Comparison of ENCODE assay signal across 14 cellular contexts in the genomic region with DNA sequence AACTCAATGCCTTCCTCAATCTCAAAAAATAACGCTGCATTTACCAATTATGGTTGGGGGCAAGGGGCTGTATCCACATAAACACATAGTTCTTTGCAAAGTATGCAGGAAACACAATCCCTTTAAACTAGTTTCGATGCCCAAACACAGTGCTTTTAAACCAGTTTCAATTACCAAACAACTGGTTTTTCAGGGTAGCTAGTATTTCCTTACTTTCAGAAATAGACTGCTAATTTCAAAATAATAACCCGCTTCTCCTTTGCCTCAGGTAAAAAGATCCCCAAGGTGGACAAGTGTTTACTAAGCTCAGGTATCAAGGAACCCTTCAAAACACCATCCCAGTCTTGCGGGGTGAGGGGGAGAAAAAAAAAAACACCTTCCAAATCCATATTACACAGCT. TPM values are rescaled to one million over a fixed set of nuclear protein-coding genes. Genes with fewer than 3 reads are reported as not detected.
DNase-seq lines count a peak whose midpoint lies in the region; ATAC-seq and TF ChIP-seq lines count a peak whose summit lies in the region.
"Had no signal": no experiment of that assay in that cellular context is flagged by ENCODE, and none has a peak within 500 bp of the region (broad histone marks: within the 10 kb centered on the region; RNA-seq: fewer than 3 reads in every experiment).

No MANE protein-coding gene starts in this region.

- H3K9me3 ChIP-seq in HCT116 (ENCODE audit: control insufficient read depth in 1 of 2, insufficient read depth in 1 of 2, low read depth in 1 of 2, low read length in 2 of 2) (no peaks in the 10 kb centered on the region), MM.1S (replicated peaks; ENCODE audit: insufficient read depth, low read length) (no peaks in the 10 kb centered on the region), neural cell (ENCODE audit: low read length) (no peaks in the 10 kb centered on the region)
- H3K9me3 ChIP-seq: pancreas, stomach had no signal

- H3K4me1 ChIP-seq in HCT116 (ENCODE audit: control insufficient read depth in 1 of 2, insufficient read depth in 2 of 2, low read length in 2 of 2) (peaks cover 27 to 59% of the 10 kb centered on the region in 2 experiments; a peak in 3 of 4 replicates), MM.1S (ENCODE audit: low read length) (peaks cover 34% of the 10 kb centered on the region)

- POLR2A ChIA-PET in HCT116 (lab: Charles Lee) (interaction anchor here (0.8 to 1.0 kb wide), 2 partner anchors 14 to 241 kb away, joined by 3 to 5 read pairs; no protein-coding TSS in a partner anchor), HEK293T (lab: Yijun Ruan, JAX) (interaction anchor here (0.9 to 2.4 kb wide), 4 partner anchors 25 to 1289 kb away, joined by 3 to 8 read pairs (median 4); partner anchors contain the start of genes EXOC8 and SPRTN)

- H3K4me3 ChIP-seq in HCT116 (replicated peaks in 1 of 2; ENCODE audit: low read depth in 1 of 2, low read length in 2 of 2): no peak overlapping the region
- peak overlapping the region; percentile 8; the same call in 1 of the 2 replicates for H3K4me3 ChIP-seq in MM.1S (ENCODE audit: low read length)
- H3K4me3 ChIP-seq in epithelial cell of esophagus (ENCODE audit: low read length): peak overlapping the region; percentile 30
- H3K4me3 ChIP-seq in neural cell (ENCODE audit: low read length): peak overlapping the region; percentile 84

- no peak for TF ChIP-seq CTCF in HCT116 (IDR thresholded peaks at IDR 0.05 in 2 of 3, conservative IDR thresholded peaks at IDR 0.05 in 1 of 3; ENCODE audit: borderline replicate concordance in 1 of 3, insufficient read depth in 1 of 3, low read depth in 2 of 3, low read length in 2 of 3)
- TF ChIP-seq CTCF in MM.1S (IDR thresholded peaks at IDR 0.05; ENCODE audit: low read length): no peak
- TF ChIP-seq CTCF in epithelial cell of esophagus (IDR thresholded peaks at IDR 0.05; ENCODE audit: insufficient read depth, low read depth, low read length, missing control alignments): no peak
- no peak for TF ChIP-seq CTCF in neural cell (IDR thresholded peaks at IDR 0.05; ENCODE audit: poor library complexity, severe bottlenecking)

- no peak for TF ChIP-seq RAD21 in HCT116 (IDR thresholded peaks at IDR 0.05; ENCODE audit: low read depth)
- no peak for TF ChIP-seq RAD21 in neural cell (conservative IDR thresholded peaks at IDR 0.05)

- intact Hi-C loops in HCT116 (cut with micrococcal nuclease): loop anchor here (2.0 to 10.0 kb wide), 4 partner anchors 412 to 902 kb away; no protein-coding TSS in a partner anchor

- H3K4me2 ChIP-seq in HCT116 (ENCODE audit: low read length): 0 out of 2 replicates have a peak overlapping the region, but pooled peaks have one; percentile 0
- peak overlapping the region; percentile 61 for H3K4me2 ChIP-seq in MM.1S (ENCODE audit: low read depth, low read length)
- no peak overlapping the region for H3K4me2 ChIP-seq in neural cell (ENCODE audit: low read length)

- no peak for TF ChIP-seq EP300 in neural cell (conservative IDR thresholded peaks at IDR 0.05; ENCODE audit: poor library complexity, severe bottlenecking)

- no peak for TF ChIP-seq POLR2A in HCT116 (IDR thresholded peaks at IDR 0.05; ENCODE audit: borderline replicate concordance, extremely low read depth, insufficient read depth, insufficient read length)

- no TSS peak for BruUV-seq in HCT116 (replicated peaks; lab: Mats Ljungman, UMichigan)

- no peaks in the 10 kb centered on the region for H3K36me3 ChIP-seq in HCT116 (ENCODE audit: control insufficient read depth in 1 of 2, insufficient read depth in 2 of 2, low read length in 2 of 2)
- H3K36me3 ChIP-seq in MM.1S (replicated peaks; ENCODE audit: insufficient read depth, low read length): no peaks in the 10 kb centered on the region
- H3K36me3 ChIP-seq in neural cell (ENCODE audit: insufficient read depth, low read length): no peaks in the 10 kb centered on the region
- H3K36me3 ChIP-seq: pancreas, stomach had no signal

- no peak for ATAC-seq in HCT116
- ATAC-seq: HepG2 had no signal

- DNase-seq in HCT116 (ENCODE audit: low read depth, low spot score): no peak
- peak; percentile 53 for DNase-seq in MM.1S
- DNase-seq in epithelial cell of esophagus (ENCODE audit: low read depth): peak; percentile 37
- DNase-seq in COR-L47 (lab: John Stamatoyannopoulos, UW): no peak
- no peak for DNase-seq in HEK293T (ENCODE audit: extremely low spot score)
- DNase-seq in amniotic stem cell (lab: John Stamatoyannopoulos, UW): no peak
- DNase-seq: activated CD8-positive, alpha-beta T cell treated with anti-CD3 and anti-CD28 coated beads for 36 hours; activated effector memory CD4-positive, alpha-beta T cell treated with Interleukin-2 at 50 U/mL for 16 hours; OCI-M1; pancreas; stomach had no signal

- H2AFZ ChIP-seq in HCT116 (ENCODE audit: low read depth, low read length, poor library complexity, severe bottlenecking) (no peak overlapping the region), MM.1S (ENCODE audit: low read length) (0 out of 2 replicates have a peak overlapping the region, but pooled peaks have one; percentile 3), neural cell (ENCODE audit: low read depth, low read length) (no peak overlapping the region)

- CTCF ChIA-PET in HCT116 (lab: Charles Lee): interaction anchor here (0.7 to 1.8 kb wide), 16 partner anchors 12 to 902 kb away, joined by 3 to 29 read pairs (median 4); no protein-coding TSS in a partner anchor
- CTCF ChIA-PET in HEK293T (lab: Yijun Ruan, JAX): interaction anchor here (0.6 to 1.4 kb wide), 17 partner anchors 11 to 761 kb away, joined by 3 to 8 read pairs (median 3); no protein-coding TSS in a partner anchor

- H3K27ac ChIP-seq in HCT116 (ENCODE audit: low read depth, low read length) (no peak overlapping the region), MM.1S (ENCODE audit: low read length) (peak overlapping the region; percentile 23; the same call in 1 of the 2 replicates), neural cell (ENCODE audit: low read length) (no peak overlapping the region)
- H3K27ac ChIP-seq: C4-2B, pancreas, stomach had no signal

- no peaks in the 10 kb centered on the region for H4K20me1 ChIP-seq in HCT116 (ENCODE audit: insufficient read depth)
- no peaks in the 10 kb centered on the region for H4K20me1 ChIP-seq in MM.1S (ENCODE audit: insufficient read depth, low read length)
- H4K20me1 ChIP-seq in neural cell (ENCODE audit: insufficient read depth): no peaks in the 10 kb centered on the region

- H3K9me2 ChIP-seq in HCT116 (ENCODE audit: insufficient read depth) (no peaks in the 10 kb centered on the region), MM.1S (replicated peaks; ENCODE audit: insufficient read depth, low read length) (no peaks in the 10 kb centered on the region), neural cell (ENCODE audit: insufficient read depth, low read length) (no peaks in the 10 kb centered on the region)

- RAD21 ChIA-PET in HCT116 (lab: Charles Lee; ENCODE audit: low non-redundant PET in 1 of 2, low total read pairs in 2 of 2, uncharacterized antibody in 2 of 2, unreplicated experiment in 2 of 2): interaction anchor here (0.7 to 1.1 kb wide), 3 partner anchors 107 to 761 kb away, joined by 4 to 6 read pairs (median 4); no protein-coding TSS in a partner anchor

- H3F3A ChIP-seq in MM.1S (ENCODE audit: insufficient read depth, low read length) (peaks cover 33% of the 10 kb centered on the region), neural cell (ENCODE audit: insufficient read depth, low read length, poor library complexity, severe bottlenecking) (no peaks in the 10 kb centered on the region)

- H3K27me3 ChIP-seq in HCT116 (ENCODE audit: insufficient read depth, low read length) (no peaks in the 10 kb centered on the region), MM.1S (replicated peaks; ENCODE audit: insufficient read depth, low read length) (peaks cover 20% of the 10 kb centered on the region), neural cell (ENCODE audit: insufficient read depth, low read depth, low read length) (no peaks in the 10 kb centered on the region)
- H3K27me3 ChIP-seq: pancreas had no signal

- H3K9ac ChIP-seq in HCT116 (ENCODE audit: low read length): no peak overlapping the region
- no peak overlapping the region; the same call in 1 of the 2 replicates for H3K9ac ChIP-seq in MM.1S (ENCODE audit: low read length)
- H3K9ac ChIP-seq in neural cell (ENCODE audit: low read length): no peak overlapping the region

- H3K79me2 ChIP-seq in HCT116 (ENCODE audit: insufficient read depth, low read length) (no peaks in the 10 kb centered on the region), MM.1S (ENCODE audit: low read length) (no peaks in the 10 kb centered on the region), neural cell (replicated peaks; ENCODE audit: insufficient read depth, low read length) (peaks cover 67% of the 10 kb centered on the region)

TF ChIP-seq in HCT116, 20 proteins besides CTCF, POLR2A, EP300 and RAD21 (continues in another document):
- TF ChIP-seq, protein P1, sequence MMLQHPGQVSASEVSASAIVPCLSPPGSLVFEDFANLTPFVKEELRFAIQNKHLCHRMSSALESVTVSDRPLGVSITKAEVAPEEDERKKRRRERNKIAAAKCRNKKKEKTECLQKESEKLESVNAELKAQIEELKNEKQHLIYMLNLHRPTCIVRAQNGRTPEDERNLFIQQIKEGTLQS (IDR thresholded peaks at IDR 0.05): no peak
- TF ChIP-seq JUND (IDR thresholded peaks at IDR 0.05): no peak
- no peak for TF ChIP-seq ZNF274 (IDR thresholded peaks at IDR 0.05; ENCODE audit: low read depth, low read length)
- no peak for TF ChIP-seq POLR2AphosphoS5 (IDR thresholded peaks at IDR 0.05; ENCODE audit: low read depth, low read length)
- TF ChIP-seq CBX3 (IDR thresholded peaks at IDR 0.05; ENCODE audit: low read depth): no peak

TF ChIP-seq in neural cell, 6 proteins besides CTCF, POLR2A, EP300 and RAD21:
- no peak for TF ChIP-seq MXI1 (conservative IDR thresholded peaks at IDR 0.05; ENCODE audit: poor library complexity, severe bottlenecking)
- TF ChIP-seq TAF1 (IDR thresholded peaks at IDR 0.05; ENCODE audit: low read depth): no peak
- TF ChIP-seq POLR2AphosphoS5 (IDR thresholded peaks at IDR 0.05): no peak
- TF ChIP-seq SMC3 (conservative IDR thresholded peaks at IDR 0.05; ENCODE audit: poor library complexity): no peak

TF ChIP-seq in HEK293T, 16 proteins besides CTCF, POLR2A, EP300 and RAD21:
- TF ChIP-seq NFRKB (IDR thresholded peaks at IDR 0.05) (no peak), FOXA1 (IDR thresholded peaks at IDR 0.05) (no peak), ZNF384 (IDR thresholded peaks at IDR 0.05) (no peak), L3MBTL2 (conservative IDR thresholded peaks at IDR 0.05) (no peak)
TF ChIP-seq in HEK293T: peak in this region for 0.

RNA-seq across cellular contexts. Expression of gene SIPA1L2, which starts 2.8 kb away (rescaled TPM):
- 12.5 TPM for total RNA-seq in HCT116 (2021; ENCODE audit: unreplicated experiment)
- 11.6 and 12.1 TPM in 2 replicates for polyA plus RNA-seq in HCT116 (2012)
- 5.6 and 6.8 TPM in 2 replicates for polyA plus RNA-seq in neural cell
- polyA minus RNA-seq in neural cell: 22.2 and 22.9 TPM in 2 replicates
- total RNA-seq: HepG2 had no signal

Comparison
In these comparisons a context has a peak if more than half of its experiments do, and no peak if none do; other contexts are left out.
1. DNase-seq: peak in MM.1S (single experiment) and epithelial cell of esophagus (single experiment); none in HCT116 (single experiment), COR-L47 (single experiment), HEK293T (single experiment) and amniotic stem cell (single experiment).
2. H3K4me3 ChIP-seq: peak in MM.1S (single experiment), epithelial cell of esophagus (single experiment) and neural cell (single experiment); none in HCT116 (0 of 2).